20 cellular contexts compared by ENCODE assay signal in the genomic region with DNA sequence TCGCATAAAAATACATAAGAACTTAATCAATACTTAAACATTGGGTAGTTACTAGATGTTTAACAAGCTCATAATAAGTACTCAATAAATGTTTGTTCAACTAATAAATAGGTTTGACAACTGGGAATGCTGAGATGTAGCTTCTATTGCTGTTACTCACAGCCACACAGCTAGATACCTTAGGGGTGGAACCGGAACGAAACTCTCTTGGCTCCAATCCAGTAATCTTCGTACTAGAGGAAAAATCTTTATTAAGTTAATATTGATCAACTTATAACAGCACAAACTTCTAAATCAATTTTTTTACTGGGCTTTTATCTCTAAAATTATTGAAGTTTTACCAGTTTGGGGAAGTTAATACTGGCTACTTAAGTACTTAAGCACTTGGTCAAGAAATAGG.
"Had no signal": no experiment of that assay in that cellular context is flagged by ENCODE, and none has a peak within 500 bp of the region (broad histone marks: within the 10 kb centered on the region; RNA-seq: fewer than 3 reads in every experiment).

No MANE protein-coding gene starts in this region.

- H3K4me1 ChIP-seq: SJCRH30 had no signal

- ATAC-seq: Panc1, SK-N-SH treated with all-trans-retinoic acid at 6 μM for 48 hours had no signal

- DNase-seq: KBM-7, MG63, NCI-H1092, NCI-H1105 treated with DMSO at 0.1 percent for 48 hours, NCI-H1417 treated with DMSO at 0.1 percent for 48 hours, NCI-H146, NCI-H1694 treated with DMSO at 0.1 percent for 48 hours, NCI-H1930, NCI-H2081, NCI-H2107, NCI-H2227 treated with DMSO at 0.1 percent for 48 hours, NCI-H524, NCI-H526 treated with DMSO at 0.1 percent for 48 hours, NCI-H774, SHP77 treated with DMSO at 0.1 percent for 48 hours had no signal

- H3K27me3 ChIP-seq: SJCRH30 had no signal

- H3K9me3 ChIP-seq: MG63, SJCRH30 had no signal

- H3K4me3 ChIP-seq: MG63, SJCRH30 had no signal

- H3K27ac ChIP-seq: HL-60, RWPE1, SJCRH30 had no signal

- H3K36me3 ChIP-seq: MG63, SJCRH30 had no signal
